In the genomic region with DNA sequence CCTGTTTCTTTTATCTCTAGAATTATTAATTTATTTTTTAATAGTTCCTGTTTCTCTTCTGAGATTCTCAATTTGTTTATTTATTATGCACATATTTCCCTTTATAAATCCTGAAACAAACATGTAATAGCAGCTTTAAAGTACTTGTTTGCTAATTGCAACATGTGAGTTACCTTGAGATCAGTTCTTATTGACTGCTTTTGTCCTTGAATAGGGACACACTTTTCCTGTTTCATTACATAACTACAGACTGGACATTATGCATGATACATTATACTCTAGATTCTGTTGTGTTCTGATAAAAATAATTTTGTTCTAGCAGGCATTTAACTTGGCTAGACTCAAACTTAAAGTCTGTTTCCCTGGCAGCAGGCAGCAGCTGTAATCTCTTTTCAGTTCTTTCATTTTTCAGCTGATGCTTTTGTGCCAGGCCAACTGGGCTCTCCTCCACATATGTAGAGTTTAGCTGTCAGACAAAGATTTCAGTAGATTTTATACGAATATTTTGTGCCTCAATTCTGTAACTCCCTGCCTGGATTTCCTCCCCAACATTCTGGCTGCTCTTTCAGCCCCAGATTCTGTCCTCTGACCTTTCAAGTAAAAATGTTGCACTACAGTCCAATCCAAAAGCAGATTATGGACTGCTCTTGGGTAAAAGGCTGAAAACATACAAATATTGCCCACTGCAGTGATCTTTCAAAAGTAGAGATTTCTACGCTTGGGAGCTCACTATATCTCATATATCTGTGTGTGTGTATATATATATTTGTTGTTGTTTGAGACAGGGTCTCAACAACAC, we compare ENCODE assay signal across 1 cellular context.
TF ChIP-seq lines count a peak whose summit lies in the region.

No MANE protein-coding gene starts in this region.

TF ChIP-seq in HepG2, 621 proteins besides CTCF, POLR2A, EP300 and RAD21 (continued from another document and continues in another):
- TF ChIP-seq, protein P1, sequence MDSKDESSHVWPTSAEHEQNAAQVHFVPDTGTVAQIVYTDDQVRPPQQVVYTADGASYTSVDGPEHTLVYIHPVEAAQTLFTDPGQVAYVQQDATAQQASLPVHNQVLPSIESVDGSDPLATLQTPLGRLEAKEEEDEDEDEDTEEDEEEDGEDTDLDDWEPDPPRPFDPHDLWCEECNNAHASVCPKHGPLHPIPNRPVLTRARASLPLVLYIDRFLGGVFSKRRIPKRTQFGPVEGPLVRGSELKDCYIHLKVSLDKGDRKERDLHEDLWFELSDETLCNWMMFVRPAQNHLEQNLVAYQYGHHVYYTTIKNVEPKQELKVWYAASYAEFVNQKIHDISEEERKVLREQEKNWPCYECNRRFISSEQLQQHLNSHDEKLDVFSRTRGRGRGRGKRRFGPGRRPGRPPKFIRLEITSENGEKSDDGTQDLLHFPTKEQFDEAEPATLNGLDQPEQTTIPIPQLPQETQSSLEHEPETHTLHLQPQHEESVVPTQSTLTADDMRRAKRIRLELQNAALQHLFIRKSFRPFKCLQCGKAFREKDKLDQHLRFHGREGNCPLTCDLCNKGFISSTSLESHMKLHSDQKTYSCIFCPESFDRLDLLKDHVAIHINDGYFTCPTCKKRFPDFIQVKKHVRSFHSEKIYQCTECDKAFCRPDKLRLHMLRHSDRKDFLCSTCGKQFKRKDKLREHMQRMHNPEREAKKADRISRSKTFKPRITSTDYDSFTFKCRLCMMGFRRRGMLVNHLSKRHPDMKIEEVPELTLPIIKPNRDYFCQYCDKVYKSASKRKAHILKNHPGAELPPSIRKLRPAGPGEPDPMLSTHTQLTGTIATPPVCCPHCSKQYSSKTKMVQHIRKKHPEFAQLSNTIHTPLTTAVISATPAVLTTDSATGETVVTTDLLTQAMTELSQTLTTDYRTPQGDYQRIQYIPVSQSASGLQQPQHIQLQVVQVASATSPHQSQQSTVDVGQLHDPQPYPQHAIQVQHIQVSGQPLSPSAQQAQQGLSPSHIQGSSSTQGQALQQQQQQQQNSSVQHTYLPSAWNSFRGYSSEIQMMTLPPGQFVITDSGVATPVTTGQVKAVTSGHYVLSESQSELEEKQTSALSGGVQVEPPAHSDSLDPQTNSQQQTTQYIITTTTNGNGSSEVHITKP (CRISPR knock-in tag; IDR thresholded peaks at IDR 0.05; ENCODE audit: low read depth), result no peak; the same call in 1 of the 2 replicates
- no peak for TF ChIP-seq REPIN1 (CRISPR knock-in tag; IDR thresholded peaks at IDR 0.05; ENCODE audit: borderline replicate concordance, low read depth)
- TF ChIP-seq HDAC2 (CRISPR knock-in tag; IDR thresholded peaks at IDR 0.05), result peak; percentile 87
- TF ChIP-seq ZNF704 (CRISPR knock-in tag; IDR thresholded peaks at IDR 0.05; ENCODE audit: borderline replicate concordance), result no peak
- TF ChIP-seq ZNF224 (CRISPR knock-in tag; IDR thresholded peaks at IDR 0.05), result no peak
- no peak for TF ChIP-seq ZBTB8A (CRISPR knock-in tag; IDR thresholded peaks at IDR 0.05; ENCODE audit: borderline replicate concordance, low read depth)
- TF ChIP-seq ZNF354B (CRISPR knock-in tag; IDR thresholded peaks at IDR 0.05), result no peak
- peak; percentile 49; the same call in 1 of the 2 replicates for TF ChIP-seq GATAD1 (CRISPR knock-in tag; IDR thresholded peaks at IDR 0.05)
- TF ChIP-seq SMAD1 (CRISPR knock-in tag; IDR thresholded peaks at IDR 0.05; ENCODE audit: borderline replicate concordance, low read depth), result no peak
- TF ChIP-seq THYN1 (CRISPR knock-in tag; IDR thresholded peaks at IDR 0.05; ENCODE audit: borderline replicate concordance, low read depth), result no peak
- TF ChIP-seq SP140L (CRISPR knock-in tag; IDR thresholded peaks at IDR 0.05; ENCODE audit: borderline replicate concordance), result no peak
- no peak for TF ChIP-seq DR1 (CRISPR knock-in tag; IDR thresholded peaks at IDR 0.05)
- TF ChIP-seq NCOA2 (CRISPR knock-in tag; IDR thresholded peaks at IDR 0.05), result peak; percentile 96
- TF ChIP-seq DDIT3 (CRISPR knock-in tag; IDR thresholded peaks at IDR 0.05), result no peak
- TF ChIP-seq THAP8 (CRISPR knock-in tag; IDR thresholded peaks at IDR 0.05; ENCODE audit: borderline replicate concordance), result no peak
- TF ChIP-seq ZNF780A (CRISPR knock-in tag; IDR thresholded peaks at IDR 0.05), result no peak
- TF ChIP-seq ZNF225 (CRISPR knock-in tag; IDR thresholded peaks at IDR 0.05), result no peak
- no peak for TF ChIP-seq NFKB2 (CRISPR knock-in tag; IDR thresholded peaks at IDR 0.05; ENCODE audit: borderline replicate concordance)
- TF ChIP-seq POLR2AphosphoS5 (IDR thresholded peaks at IDR 0.05; ENCODE audit: low read depth, low read length), result no peak
- no peak for TF ChIP-seq ZSCAN22 (CRISPR knock-in tag; IDR thresholded peaks at IDR 0.05)
- TF ChIP-seq GTF2F1 (IDR thresholded peaks at IDR 0.05; ENCODE audit: low read length), result no peak
- no peak; the same call in 1 of the 2 replicates for TF ChIP-seq NR2C2 (CRISPR knock-in tag; IDR thresholded peaks at IDR 0.05; ENCODE audit: borderline replicate concordance)
- TF ChIP-seq ZNF660 (CRISPR knock-in tag; IDR thresholded peaks at IDR 0.05; ENCODE audit: borderline replicate concordance, low read depth), result no peak
- TF ChIP-seq ZNF331 (CRISPR knock-in tag; IDR thresholded peaks at IDR 0.05), result peak; percentile 58; the same call in 1 of the 2 replicates
- no peak for TF ChIP-seq SP5 (CRISPR knock-in tag; IDR thresholded peaks at IDR 0.05; ENCODE audit: borderline replicate concordance, low read depth)
- TF ChIP-seq ZBTB33 (CRISPR knock-in tag; IDR thresholded peaks at IDR 0.05), result no peak
- TF ChIP-seq SNAPC2 (CRISPR knock-in tag; IDR thresholded peaks at IDR 0.05), result no peak
- TF ChIP-seq, protein P2, sequence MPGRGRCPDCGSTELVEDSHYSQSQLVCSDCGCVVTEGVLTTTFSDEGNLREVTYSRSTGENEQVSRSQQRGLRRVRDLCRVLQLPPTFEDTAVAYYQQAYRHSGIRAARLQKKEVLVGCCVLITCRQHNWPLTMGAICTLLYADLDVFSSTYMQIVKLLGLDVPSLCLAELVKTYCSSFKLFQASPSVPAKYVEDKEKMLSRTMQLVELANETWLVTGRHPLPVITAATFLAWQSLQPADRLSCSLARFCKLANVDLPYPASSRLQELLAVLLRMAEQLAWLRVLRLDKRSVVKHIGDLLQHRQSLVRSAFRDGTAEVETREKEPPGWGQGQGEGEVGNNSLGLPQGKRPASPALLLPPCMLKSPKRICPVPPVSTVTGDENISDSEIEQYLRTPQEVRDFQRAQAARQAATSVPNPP (CRISPR knock-in tag; IDR thresholded peaks at IDR 0.05), result no peak
- no peak for TF ChIP-seq ZMYM2 (CRISPR knock-in tag; IDR thresholded peaks at IDR 0.05)
- TF ChIP-seq FIP1L1 (IDR thresholded peaks at IDR 0.05; ENCODE audit: borderline replicate concordance, insufficient read depth, low read depth, low read length), result no peak
- TF ChIP-seq ZNF556 (CRISPR knock-in tag; IDR thresholded peaks at IDR 0.05; ENCODE audit: borderline replicate concordance), result no peak
- TF ChIP-seq TBX3 (IDR thresholded peaks at IDR 0.05; ENCODE audit: borderline replicate concordance), result no peak
- no peak for TF ChIP-seq ZSCAN20 (CRISPR knock-in tag; IDR thresholded peaks at IDR 0.05; ENCODE audit: borderline replicate concordance)
- no peak for TF ChIP-seq ZNF761 (CRISPR knock-in tag; conservative IDR thresholded peaks at IDR 0.05)
- TF ChIP-seq STAT5B (CRISPR knock-in tag; IDR thresholded peaks at IDR 0.05), result no peak
- TF ChIP-seq, protein P3, sequence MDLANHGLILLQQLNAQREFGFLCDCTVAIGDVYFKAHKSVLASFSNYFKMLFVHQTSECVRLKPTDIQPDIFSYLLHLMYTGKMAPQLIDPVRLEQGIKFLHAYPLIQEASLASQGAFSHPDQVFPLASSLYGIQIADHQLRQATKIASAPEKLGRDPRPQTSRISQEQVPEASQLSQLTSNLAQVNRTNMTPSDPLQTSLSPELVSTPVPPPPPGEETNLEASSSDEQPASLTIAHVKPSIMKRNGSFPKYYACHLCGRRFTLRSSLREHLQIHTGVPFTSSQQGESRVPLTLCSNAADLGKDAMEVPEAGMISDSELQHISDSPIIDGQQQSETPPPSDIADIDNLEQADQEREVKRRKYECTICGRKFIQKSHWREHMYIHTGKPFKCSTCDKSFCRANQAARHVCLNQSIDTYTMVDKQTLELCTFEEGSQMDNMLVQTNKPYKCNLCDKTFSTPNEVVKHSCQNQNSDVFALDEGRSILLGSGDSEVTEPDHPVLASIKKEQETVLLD (CRISPR knock-in tag; IDR thresholded peaks at IDR 0.05; ENCODE audit: low read depth), result no peak
- TF ChIP-seq, protein P4, sequence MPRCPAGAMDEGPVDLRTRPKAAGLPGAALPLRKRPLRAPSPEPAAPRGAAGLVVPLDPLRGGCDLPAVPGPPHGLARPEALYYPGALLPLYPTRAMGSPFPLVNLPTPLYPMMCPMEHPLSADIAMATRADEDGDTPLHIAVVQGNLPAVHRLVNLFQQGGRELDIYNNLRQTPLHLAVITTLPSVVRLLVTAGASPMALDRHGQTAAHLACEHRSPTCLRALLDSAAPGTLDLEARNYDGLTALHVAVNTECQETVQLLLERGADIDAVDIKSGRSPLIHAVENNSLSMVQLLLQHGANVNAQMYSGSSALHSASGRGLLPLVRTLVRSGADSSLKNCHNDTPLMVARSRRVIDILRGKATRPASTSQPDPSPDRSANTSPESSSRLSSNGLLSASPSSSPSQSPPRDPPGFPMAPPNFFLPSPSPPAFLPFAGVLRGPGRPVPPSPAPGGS (CRISPR knock-in tag; IDR thresholded peaks at IDR 0.05), result no peak
- TF ChIP-seq, protein P5, sequence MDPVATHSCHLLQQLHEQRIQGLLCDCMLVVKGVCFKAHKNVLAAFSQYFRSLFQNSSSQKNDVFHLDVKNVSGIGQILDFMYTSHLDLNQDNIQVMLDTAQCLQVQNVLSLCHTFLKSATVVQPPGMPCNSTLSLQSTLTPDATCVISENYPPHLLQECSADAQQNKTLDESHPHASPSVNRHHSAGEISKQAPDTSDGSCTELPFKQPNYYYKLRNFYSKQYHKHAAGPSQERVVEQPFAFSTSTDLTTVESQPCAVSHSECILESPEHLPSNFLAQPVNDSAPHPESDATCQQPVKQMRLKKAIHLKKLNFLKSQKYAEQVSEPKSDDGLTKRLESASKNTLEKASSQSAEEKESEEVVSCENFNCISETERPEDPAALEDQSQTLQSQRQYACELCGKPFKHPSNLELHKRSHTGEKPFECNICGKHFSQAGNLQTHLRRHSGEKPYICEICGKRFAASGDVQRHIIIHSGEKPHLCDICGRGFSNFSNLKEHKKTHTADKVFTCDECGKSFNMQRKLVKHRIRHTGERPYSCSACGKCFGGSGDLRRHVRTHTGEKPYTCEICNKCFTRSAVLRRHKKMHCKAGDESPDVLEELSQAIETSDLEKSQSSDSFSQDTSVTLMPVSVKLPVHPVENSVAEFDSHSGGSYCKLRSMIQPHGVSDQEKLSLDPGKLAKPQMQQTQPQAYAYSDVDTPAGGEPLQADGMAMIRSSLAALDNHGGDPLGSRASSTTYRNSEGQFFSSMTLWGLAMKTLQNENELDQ (CRISPR knock-in tag; IDR thresholded peaks at IDR 0.05; ENCODE audit: borderline replicate concordance), result no peak
- no peak for TF ChIP-seq SRSF1 (optimal IDR thresholded peaks at IDR 0.05; ENCODE audit: low read depth, low read length)
- no peak for TF ChIP-seq ZNF235 (CRISPR knock-in tag; IDR thresholded peaks at IDR 0.05; ENCODE audit: borderline replicate concordance)
- no peak for TF ChIP-seq TBL1XR1 (IDR thresholded peaks at IDR 0.05; ENCODE audit: borderline replicate concordance, low read length, partially characterized antibody)
- no peak for TF ChIP-seq ZNF10 (CRISPR knock-in tag; IDR thresholded peaks at IDR 0.05; ENCODE audit: borderline replicate concordance, low read depth)
- TF ChIP-seq, protein P6, sequence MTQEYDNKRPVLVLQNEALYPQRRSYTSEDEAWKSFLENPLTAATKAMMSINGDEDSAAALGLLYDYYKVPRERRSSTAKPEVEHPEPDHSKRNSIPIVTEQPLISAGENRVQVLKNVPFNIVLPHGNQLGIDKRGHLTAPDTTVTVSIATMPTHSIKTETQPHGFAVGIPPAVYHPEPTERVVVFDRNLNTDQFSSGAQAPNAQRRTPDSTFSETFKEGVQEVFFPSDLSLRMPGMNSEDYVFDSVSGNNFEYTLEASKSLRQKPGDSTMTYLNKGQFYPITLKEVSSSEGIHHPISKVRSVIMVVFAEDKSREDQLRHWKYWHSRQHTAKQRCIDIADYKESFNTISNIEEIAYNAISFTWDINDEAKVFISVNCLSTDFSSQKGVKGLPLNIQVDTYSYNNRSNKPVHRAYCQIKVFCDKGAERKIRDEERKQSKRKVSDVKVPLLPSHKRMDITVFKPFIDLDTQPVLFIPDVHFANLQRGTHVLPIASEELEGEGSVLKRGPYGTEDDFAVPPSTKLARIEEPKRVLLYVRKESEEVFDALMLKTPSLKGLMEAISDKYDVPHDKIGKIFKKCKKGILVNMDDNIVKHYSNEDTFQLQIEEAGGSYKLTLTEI (CRISPR knock-in tag; conservative IDR thresholded peaks at IDR 0.05), result no peak
- no peak for TF ChIP-seq ZNF263 (CRISPR knock-in tag; IDR thresholded peaks at IDR 0.05)
- no peak for TF ChIP-seq PAF1 (CRISPR knock-in tag; IDR thresholded peaks at IDR 0.05)
- TF ChIP-seq HNF4A (CRISPR knock-in tag; IDR thresholded peaks at IDR 0.05), result peak; percentile 72
